ENCODE assay signal across 12 cellular contexts in genomic region chr2:108933691-108934117, GRCh38. TPM values are rescaled to one million over a fixed set of nuclear protein-coding genes. Genes with fewer than 3 reads are reported as not detected.
DNase-seq lines count a peak whose midpoint lies in the region; ATAC-seq and TF ChIP-seq lines count a peak whose summit lies in the region.
"Had no signal": no experiment of that assay in that cellular context is flagged by ENCODE, and none has a peak within 500 bp of the region (broad histone marks: within the 10 kb centered on the region; RNA-seq: fewer than 3 reads in every experiment).

No MANE protein-coding gene starts in this region.

- H3K23ac ChIP-seq in mesenchymal stem cell (ENCODE audit: low read length in 2 of 2) = no peak overlapping the region

- no peak overlapping the region for H4K91ac ChIP-seq in mesenchymal stem cell (ENCODE audit: low read length)

- H3K27ac ChIP-seq in WERI-Rb-1 (peak overlapping the region; percentile 12; the same call in 1 of the 2 replicates), mesenchymal stem cell (ENCODE audit: low read length, poor library complexity, severe bottlenecking) (no peak overlapping the region)
- H3K27ac ChIP-seq: upper lobe of left lung had no signal

- H3K4me3 ChIP-seq in WERI-Rb-1 (ENCODE audit: low read depth, low read length) = no peak overlapping the region
- no peak overlapping the region for H3K4me3 ChIP-seq in mesenchymal stem cell (ENCODE audit: insufficient read depth in 1 of 2, low read depth in 1 of 2, low read length in 2 of 2)
- H3K4me3 ChIP-seq: GM12878, upper lobe of left lung had no signal

- TF ChIP-seq CTCF in WERI-Rb-1 (IDR thresholded peaks at IDR 0.05; ENCODE audit: low read depth, low read length) = no peak

- H3K27me3 ChIP-seq in WERI-Rb-1 (ENCODE audit: insufficient read depth, low read depth, severe bottlenecking) (no peaks in the 10 kb centered on the region), mesenchymal stem cell (ENCODE audit: control insufficient read depth in 1 of 2, insufficient read depth in 1 of 2, low read length in 2 of 2) (peaks cover 65 to 92% of the 10 kb centered on the region in 2 experiments)
- H3K27me3 ChIP-seq: upper lobe of left lung had no signal

- no peak overlapping the region for H2BK120ac ChIP-seq in mesenchymal stem cell (ENCODE audit: low read depth, low read length)

- H2BK15ac ChIP-seq in mesenchymal stem cell (ENCODE audit: low read depth, poor library complexity, severe bottlenecking) = no peak overlapping the region

- no peak overlapping the region for H3K9ac ChIP-seq in mesenchymal stem cell (ENCODE audit: low read length)

- H3K79me1 ChIP-seq in mesenchymal stem cell (replicated peaks; ENCODE audit: low read length, poor library complexity, severe bottlenecking) = no peaks in the 10 kb centered on the region

- H3K36me3 ChIP-seq in WERI-Rb-1 = no peaks in the 10 kb centered on the region
- H3K36me3 ChIP-seq in mesenchymal stem cell (ENCODE audit: control insufficient read depth in 1 of 2, insufficient read depth in 2 of 2, low read depth in 1 of 2, low read length in 2 of 2) = no peaks in the 10 kb centered on the region
- H3K36me3 ChIP-seq: upper lobe of left lung had no signal

- no peak overlapping the region for H2AFZ ChIP-seq in mesenchymal stem cell (ENCODE audit: low read depth, low read length)

- H3K9me3 ChIP-seq in WERI-Rb-1 (ENCODE audit: severe bottlenecking) (no peaks in the 10 kb centered on the region), mesenchymal stem cell (ENCODE audit: control insufficient read depth, low read length) (no peaks in the 10 kb centered on the region)
- H3K9me3 ChIP-seq: upper lobe of left lung had no signal

- no peak overlapping the region for H4K8ac ChIP-seq in mesenchymal stem cell (ENCODE audit: low read length)

- DNase-seq in DMS79 treated with DMSO at 0.1 percent for 48 hours (lab: John Stamatoyannopoulos, UW) = peak; percentile 63
- DNase-seq in NCI-H1694 (lab: John Stamatoyannopoulos, UW) = peak; percentile 32
- no peak for DNase-seq in WERI-Rb-1
- DNase-seq in mesenchymal stem cell = no peak
- no peak for DNase-seq in stimulated activated CD8-positive, alpha-beta memory T cell treated with anti-CD3 and anti-CD28 coated beads, Interleukin-4, amount 100 ng/mL, for 48 hours
- no peak for DNase-seq in central memory CD4-positive, alpha-beta T cell
- DNase-seq in SHP77 (lab: John Stamatoyannopoulos, UW) = no peak
- DNase-seq: activated CD4-positive, CD25-positive, alpha-beta regulatory T cell; upper lobe of left lung had no signal

- WGBS in mesenchymal stem cell = 89% methylated on average over 11 of the region's 11 CpGs

- no peak overlapping the region for H3K14ac ChIP-seq in mesenchymal stem cell (ENCODE audit: low read length in 2 of 2)

- no peak for ATAC-seq in HG03432 (IDR thresholded peaks at IDR 0.05; ENCODE audit: unreplicated experiment)
- ATAC-seq: GM12878 had no signal

- no peak overlapping the region for H2BK12ac ChIP-seq in mesenchymal stem cell (ENCODE audit: low read length in 2 of 2)

- no peak overlapping the region for H2AK5ac ChIP-seq in mesenchymal stem cell (ENCODE audit: low read length, severe bottlenecking)

- H3K4me1 ChIP-seq in mesenchymal stem cell (ENCODE audit: control insufficient read depth, insufficient read depth, low read depth, low read length) = peaks cover 22% of the 10 kb centered on the region
- H3K4me1 ChIP-seq: upper lobe of left lung had no signal

- no peak overlapping the region for H3K18ac ChIP-seq in mesenchymal stem cell (ENCODE audit: low read depth in 1 of 2, low read length in 2 of 2)

- no peak overlapping the region for H3K4ac ChIP-seq in mesenchymal stem cell (ENCODE audit: low read depth in 1 of 2, low read length in 2 of 2)

- H2BK5ac ChIP-seq in mesenchymal stem cell (ENCODE audit: low read depth, low read length, poor library complexity, severe bottlenecking) = peak overlapping the region; percentile 1

- no peak overlapping the region for H3K4me2 ChIP-seq in mesenchymal stem cell (ENCODE audit: low read length, poor library complexity, severe bottlenecking)

RNA-seq across cellular contexts. Expression of gene EDAR, which starts 55.3 kb away (rescaled TPM):
- not detected for polyA plus RNA-seq in mesenchymal stem cell (2013, experiment 1 of 2)
- polyA plus RNA-seq in mesenchymal stem cell (2013, experiment 2 of 2) = not detected
- polyA plus RNA-seq: BJ had no signal

Comparison
In these comparisons a context has a peak if more than half of its experiments do, and no peak if none do; other contexts are left out.
1. DNase-seq: peak in DMS79 treated with DMSO at 0.1 percent for 48 hours (single experiment) and NCI-H1694 (single experiment); none in WERI-Rb-1 (single experiment), mesenchymal stem cell (single experiment), stimulated activated CD8-positive, alpha-beta memory T cell treated with anti-CD3 and anti-CD28 coated beads, Interleukin-4, amount 100 ng/mL, for 48 hours (single experiment), central memory CD4-positive, alpha-beta T cell (single experiment) and SHP77 (0 of 2).